ENCODE assay signal across 21 cellular contexts in the genomic region with DNA sequence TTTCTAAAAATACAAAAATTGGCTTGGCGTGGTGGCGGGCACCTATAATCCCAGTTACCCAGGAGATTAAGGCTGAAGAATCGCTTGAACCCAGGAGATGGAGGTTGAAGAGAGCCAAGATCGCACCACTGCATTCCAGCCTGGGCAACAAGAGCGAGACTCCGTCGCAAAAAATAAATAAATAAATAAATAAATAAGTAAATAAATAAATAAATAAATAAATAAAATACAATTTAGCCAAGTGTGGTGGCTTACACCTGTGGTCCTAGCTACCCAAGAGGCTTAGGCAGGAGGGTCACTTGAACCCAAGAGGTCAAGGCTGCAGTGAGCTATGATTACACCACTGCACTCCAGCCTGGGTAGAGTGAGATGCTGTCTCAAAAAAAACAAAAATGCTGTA.
"Had no signal": no experiment of that assay in that cellular context is flagged by ENCODE, and none has a peak within 500 bp of the region (broad histone marks: within the 10 kb centered on the region; RNA-seq: fewer than 3 reads in every experiment).

No MANE protein-coding gene starts in this region.

- H3K4me3 ChIP-seq: MG63 had no signal

- ATAC-seq: HepG2, Panc1 had no signal

- H3K9me2 ChIP-seq: SK-N-SH had no signal

- FAIRE-seq: HepG2 had no signal

- H3K4me2 ChIP-seq: SK-N-SH had no signal

- H3K27ac ChIP-seq: RWPE1 had no signal

- H3K9me3 ChIP-seq: MG63, SK-N-SH had no signal

- H3K27me3 ChIP-seq: MG63 had no signal

- H3K36me3 ChIP-seq: MG63 had no signal

- DNase-seq: Karpas-422, KG1, MG63, NCI-H1092, NCI-H1105 treated with DMSO at 0.1 percent for 48 hours, NCI-H1417 treated with DMSO at 0.1 percent for 48 hours, NCI-H146, NCI-H1694 treated with DMSO at 0.1 percent for 48 hours, NCI-H1930, NCI-H2081, NCI-H2107, NCI-H2227 treated with DMSO at 0.1 percent for 48 hours, NCI-H524, NCI-H69, NCI-H774, SHP77, SK-N-SH, SW 1271 had no signal
